In the genomic region with DNA sequence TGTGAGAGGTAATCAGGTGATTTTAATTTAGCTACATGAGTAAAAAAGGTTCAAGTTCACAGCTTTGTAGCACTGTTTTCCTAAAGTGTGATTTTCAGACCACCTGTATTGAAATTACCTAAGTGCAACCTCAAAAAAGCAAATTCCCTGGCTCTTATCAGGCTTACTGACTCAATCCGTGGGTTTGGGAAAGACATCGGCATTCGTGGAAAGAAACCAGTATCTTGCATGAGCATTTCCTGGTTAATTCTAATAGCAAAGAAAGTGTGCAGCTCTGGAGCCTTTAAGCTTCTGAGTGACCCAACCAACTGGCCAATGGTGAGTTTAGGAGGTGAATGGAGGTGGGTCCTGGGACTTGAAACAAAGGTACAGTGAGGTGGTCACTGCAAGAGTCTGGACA, we compare ENCODE assay signal across 12 cellular contexts.
DNase-seq lines count a peak whose midpoint lies in the region; TF ChIP-seq lines count a peak whose summit lies in the region.
"Had no signal": no experiment of that assay in that cellular context is flagged by ENCODE, and none has a peak within 500 bp of the region (broad histone marks: within the 10 kb centered on the region; RNA-seq: fewer than 3 reads in every experiment).

No MANE protein-coding gene starts in this region.

- no peak overlapping the region for H2BK120ac ChIP-seq in H9 (ENCODE audit: low read depth, low read length, poor library complexity, severe bottlenecking)

- H3F3A ChIP-seq in neural progenitor cell (ENCODE audit: low read depth) = no peaks in the 10 kb centered on the region

- H3K9me3 Mint-ChIP-seq in H9 (peaks cover 21 to 25% of the 10 kb centered on the region in 2 experiments), neural progenitor cell (peaks cover 13% of the 10 kb centered on the region)

- no peak overlapping the region for H2BK5ac ChIP-seq in H9 (ENCODE audit: insufficient read length, low read length)

- no peak overlapping the region for H3T11ph ChIP-seq in H9 (ENCODE audit: low read length)

- peaks cover 21 to 29% (median 24%) of the 10 kb centered on the region in 3 experiments for H3K36me3 Mint-ChIP-seq in H9 (ENCODE audit: insufficient read depth in 1 of 3, low read depth in 3 of 3)
- H3K36me3 Mint-ChIP-seq in neural progenitor cell = peaks cover 11% of the 10 kb centered on the region

- H4K91ac ChIP-seq in H9 (ENCODE audit: insufficient read length, low read depth, low read length) = no peak overlapping the region

- no peaks in the 10 kb centered on the region for H3K36me3 ChIP-seq in neural progenitor cell

- no peak overlapping the region for H4K5ac ChIP-seq in H9 (ENCODE audit: insufficient read length, low read depth, low read length)

- H3K18ac ChIP-seq in H9 (ENCODE audit: insufficient read length, low read depth, low read length) = no peak overlapping the region

- H3K9ac ChIP-seq in H9 (ENCODE audit: extremely low read depth, insufficient read length, low read length) (no peak overlapping the region), neural progenitor cell (no peak overlapping the region)

- H3K14ac ChIP-seq in H9 (ENCODE audit: insufficient read depth, low read length) = no peak overlapping the region

- no peak overlapping the region for H3K56ac ChIP-seq in H9 (ENCODE audit: insufficient read length, low read depth, low read length)

- H3K23ac ChIP-seq in H9 (ENCODE audit: insufficient read length, low read depth, low read length) = no peak overlapping the region

- H2AFZ ChIP-seq in H9 (ENCODE audit: low read length) = no peak overlapping the region
- no peak overlapping the region for H2AFZ ChIP-seq in neural progenitor cell (replicated peaks)

- H3K79me1 ChIP-seq in H9 (ENCODE audit: insufficient read depth, low read depth, low read length, poor library complexity, severe bottlenecking) = no peaks in the 10 kb centered on the region

- no peaks in the 10 kb centered on the region for H4K20me1 ChIP-seq in H9 (ENCODE audit: control insufficient read depth, insufficient read depth, insufficient read length)
- H4K20me1 ChIP-seq in neural progenitor cell (ENCODE audit: low read depth) = no peaks in the 10 kb centered on the region

- H3K27ac ChIP-seq in H9 (ENCODE audit: insufficient read length, low read depth, low read length) (no peak overlapping the region), neural progenitor cell (no peak overlapping the region)
- H3K27ac ChIP-seq: C4-2B had no signal

- H3K27ac Mint-ChIP-seq in H9 (no peak overlapping the region), neural progenitor cell (peak overlapping the region; percentile 59)
- H3K27ac Mint-ChIP-seq: B cell; CD4-positive, alpha-beta memory T cell; IgD-negative memory B cell had no signal

- H3K27me3 Mint-ChIP-seq in H9 (ENCODE audit: low read depth) (peaks cover 12% of the 10 kb centered on the region), neural progenitor cell (ENCODE audit: insufficient read depth, low read depth) (no peaks in the 10 kb centered on the region)
- H3K27me3 Mint-ChIP-seq: B cell; CD4-positive, alpha-beta memory T cell; IgD-negative memory B cell had no signal

- TF ChIP-seq CTCF in H9 (conservative IDR thresholded peaks at IDR 0.05) (no peak), neural progenitor cell (IDR thresholded peaks at IDR 0.05) (no peak)

- no peaks in the 10 kb centered on the region for H3K23me2 ChIP-seq in H9 (ENCODE audit: insufficient read length, low read depth, low read length, poor library complexity, severe bottlenecking)

- H2AK5ac ChIP-seq in H9 (ENCODE audit: insufficient read length, low read length) = no peak overlapping the region

- H3K27me3 ChIP-seq in H9 (ENCODE audit: insufficient read depth, low read length) = no peaks in the 10 kb centered on the region
- no peaks in the 10 kb centered on the region for H3K27me3 ChIP-seq in neural progenitor cell

- H3K4me3 Mint-ChIP-seq in H9 (no peak overlapping the region), neural progenitor cell (no peak overlapping the region)
- H3K4me3 Mint-ChIP-seq: B cell; CD4-positive, alpha-beta memory T cell; IgD-negative memory B cell had no signal

- no peak overlapping the region for H2BK12ac ChIP-seq in H9 (ENCODE audit: insufficient read length, low read depth, low read length)

- no peaks in the 10 kb centered on the region for H3K79me2 ChIP-seq in H9 (ENCODE audit: insufficient read depth, low read length)
- H3K79me2 ChIP-seq in neural progenitor cell (ENCODE audit: low read depth) = no peaks in the 10 kb centered on the region

- no peak overlapping the region for H4K8ac ChIP-seq in H9 (replicated peaks; ENCODE audit: insufficient read length, low read depth, low read length)

- H3K4me1 ChIP-seq in H9 (ENCODE audit: insufficient read depth, low read length) (peaks cover 7% of the 10 kb centered on the region; the same call in 1 of the 2 replicates), neural progenitor cell (peaks cover 15% of the 10 kb centered on the region)

- H2BK20ac ChIP-seq in H9 (ENCODE audit: low read depth, low read length, poor library complexity, severe bottlenecking) = no peak overlapping the region

- H3K4me3 ChIP-seq in neural progenitor cell = no peak overlapping the region

- no peak overlapping the region for H3K4ac ChIP-seq in H9 (ENCODE audit: low read depth, low read length)

- no CpG with 5 or more reads among the region's 3 CpGs for WGBS in H9 (ENCODE audit: extremely low coverage, insufficient read length, low lambda C conversion rate)

- DNase-seq in H9 (no peak), NCI-H146 treated with DMSO at 0.1 percent for 48 hours (lab: John Stamatoyannopoulos, UW; ENCODE audit: unreplicated experiment) (peak; percentile 40), astrocyte of the hippocampus (ENCODE audit: low read depth, low spot score) (peak; percentile 34), neural progenitor cell (ENCODE audit: low spot score) (no peak), DMS79 treated with DMSO at 0.1 percent for 48 hours (lab: John Stamatoyannopoulos, UW) (no peak), HCEC 1CT (no peak), GF-D8 (lab: John Stamatoyannopoulos, UW) (no peak)
- DNase-seq: CD4-positive, alpha-beta memory T cell; EL had no signal

- H3K4me1 Mint-ChIP-seq in H9 (peaks cover 33 to 34% of the 10 kb centered on the region in 2 experiments), neural progenitor cell (peaks cover 12% of the 10 kb centered on the region)
- H3K4me1 Mint-ChIP-seq: B cell; CD4-positive, alpha-beta memory T cell had no signal

- H3K4me2 ChIP-seq in H9 (ENCODE audit: insufficient read depth, insufficient read length, low read length) (peak overlapping the region; percentile 32), neural progenitor cell (no peak overlapping the region)

- H3K9me3 ChIP-seq in H9 (ENCODE audit: control insufficient read depth, low read depth, low read length) (no peaks in the 10 kb centered on the region), neural progenitor cell (ENCODE audit: low read depth) (no peaks in the 10 kb centered on the region)

- no peak overlapping the region for H2BK15ac ChIP-seq in H9 (ENCODE audit: low read depth, low read length)

Comparison
In these comparisons a context has a peak if more than half of its experiments do, and no peak if none do; other contexts are left out.
1. DNase-seq: peak in NCI-H146 treated with DMSO at 0.1 percent for 48 hours (single experiment) and astrocyte of the hippocampus (single experiment); none in H9 (single experiment), neural progenitor cell (single experiment), DMS79 treated with DMSO at 0.1 percent for 48 hours (single experiment), HCEC 1CT (single experiment) and GF-D8 (single experiment).